Comparison of ENCODE assay signal across 16 cellular contexts in the genomic region with DNA sequence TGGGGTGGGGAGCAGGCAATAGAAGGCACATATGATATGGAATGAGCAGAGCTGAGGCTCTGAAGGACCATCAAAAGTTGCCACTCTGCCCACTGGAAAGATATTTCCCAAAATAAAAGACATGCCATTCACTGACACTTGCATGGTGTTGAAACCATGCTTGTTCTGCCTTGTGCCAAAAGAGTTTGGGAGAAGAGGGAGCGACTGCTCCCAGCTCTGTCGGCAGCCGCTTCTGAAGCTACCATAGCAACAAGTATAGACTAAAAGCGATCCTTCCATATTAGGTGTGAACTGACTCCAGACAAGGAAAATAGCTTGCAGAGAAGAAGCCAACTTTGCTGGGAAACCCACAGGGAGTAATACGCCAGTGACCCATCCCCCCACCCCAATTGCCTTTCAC.
A peak's percentile ranks its signal among the peaks of the same experiment; 100 is the strongest.
DNase-seq lines count a peak whose midpoint lies in the region; ATAC-seq and TF ChIP-seq lines count a peak whose summit lies in the region.
"Had no signal": no experiment of that assay in that cellular context is flagged by ENCODE, and none has a peak within 500 bp of the region (broad histone marks: within the 10 kb centered on the region; RNA-seq: fewer than 3 reads in every experiment).

No MANE protein-coding gene starts in this region.

- H3K27ac ChIP-seq in right atrium auricular region (no peak overlapping the region), heart right ventricle (no peak overlapping the region), right lobe of liver (peak overlapping the region; percentile 40 to 63 (median 45)), coronary artery (no peak overlapping the region)
- H3K27ac ChIP-seq: C4-2B, HL-60 had no signal

- H3K36me3 ChIP-seq in right atrium auricular region (no peaks in the 10 kb centered on the region), heart right ventricle (no peaks in the 10 kb centered on the region), right lobe of liver (no peaks in the 10 kb centered on the region)

- H3K4me1 ChIP-seq in right atrium auricular region (no peaks in the 10 kb centered on the region), heart right ventricle (peaks cover 0 to 6% (median 0%) of the 10 kb centered on the region in 9 donors), right lobe of liver (peaks cover 0 to 24% (median 10%) of the 10 kb centered on the region in 4 donors)
- H3K4me1 ChIP-seq: Caco-2 had no signal

- H3K27me3 ChIP-seq in right atrium auricular region, result no peaks in the 10 kb centered on the region
- H3K27me3 ChIP-seq in heart right ventricle, result no peaks in the 10 kb centered on the region
- H3K27me3 ChIP-seq in right lobe of liver, result no peaks in the 10 kb centered on the region

- intact Hi-C loops in Right ventricle myocardium inferior (cut with DNase I) (no loop called here), heart right ventricle (cut with DNase I) (no loop called here), right lobe of liver (cut with DNase I) (no loop called here), MCF 10A (cut with micrococcal nuclease) (no loop called here)

- no peaks in the 10 kb centered on the region for H3K36me3 Mint-ChIP-seq in MCF 10A (ENCODE audit: insufficient read depth, unreplicated experiment)

- CTCF ChIA-PET in MCF 10A (lab: Yijun Ruan, JAX), result interaction anchor here (0.6 kb wide), 1 partner anchor 874 kb away, joined by 3 read pairs; no protein-coding TSS in a partner anchor

- H3K9me3 Mint-ChIP-seq in MCF 10A (ENCODE audit: unreplicated experiment), result no peaks in the 10 kb centered on the region

- no peaks in the 10 kb centered on the region for H3K9me3 ChIP-seq in right atrium auricular region
- peaks cover 0 to 5% (median 0%) of the 10 kb centered on the region in 11 donors for H3K9me3 ChIP-seq in heart right ventricle
- no peaks in the 10 kb centered on the region for H3K9me3 ChIP-seq in right lobe of liver
- H3K9me3 ChIP-seq: Caco-2 had no signal

- H3K4me3 ChIP-seq in right atrium auricular region (no peak overlapping the region), heart right ventricle (no peak overlapping the region), right lobe of liver (no peak overlapping the region), coronary artery (no peak overlapping the region)

- H3K27me3 Mint-ChIP-seq in MCF 10A (ENCODE audit: insufficient read depth, unreplicated experiment), result no peaks in the 10 kb centered on the region

- no peak for TF ChIP-seq POLR2A in right lobe of liver (IDR thresholded peaks at IDR 0.05)

- ATAC-seq in Right ventricle myocardium inferior (peak; percentile 90), heart right ventricle (peak; percentile 52 to 98 (median 92)), right lobe of liver (peak; percentile 47 to 75 (median 58))
- ATAC-seq: CD8-positive, alpha-beta T cell; HCT116 had no signal

- H3K4me3 Mint-ChIP-seq in MCF 10A (ENCODE audit: unreplicated experiment), result no peak overlapping the region
- H3K4me3 Mint-ChIP-seq: B cell; CD8-positive, alpha-beta T cell had no signal

- H3K4me1 Mint-ChIP-seq in MCF 10A (ENCODE audit: insufficient read depth, unreplicated experiment), result no peaks in the 10 kb centered on the region
- H3K4me1 Mint-ChIP-seq: B cell had no signal

- no peak for TF ChIP-seq CTCF in right atrium auricular region (IDR thresholded peaks at IDR 0.05)
- TF ChIP-seq CTCF in heart right ventricle (IDR thresholded peaks at IDR 0.05), result no peak
- no peak for TF ChIP-seq CTCF in right lobe of liver (IDR thresholded peaks at IDR 0.05)
- TF ChIP-seq CTCF in coronary artery (IDR thresholded peaks at IDR 0.05), result no peak
- TF ChIP-seq CTCF in MCF 10A (IDR thresholded peaks at IDR 0.05; ENCODE audit: unreplicated experiment), result no peak

- DNase-seq in Right ventricle myocardium inferior (ENCODE audit: missing footprints), result no peak
- no peak for DNase-seq in right atrium auricular region (ENCODE audit: low spot score)
- DNase-seq in DMS 273 (lab: John Stamatoyannopoulos, UW; ENCODE audit: unreplicated experiment), result peak; percentile 47
- DNase-seq in heart right ventricle, result peak; percentile 23 to 32
- no peak for DNase-seq in right lobe of liver
- no peak for DNase-seq in coronary artery (ENCODE audit: low spot score)
- DNase-seq in MCF 10A (ENCODE audit: unreplicated experiment), result no peak
- DNase-seq: 8988T; ACHN; Caco-2; CD8-positive, alpha-beta T cell; IMR-90 had no signal

- no TSS peak for BruUV-seq in MCF 10A (replicated peaks; lab: Mats Ljungman, UMichigan)

- 28 to 37% methylated on average over 5 of the region's 5 CpGs for WGBS in heart right ventricle, 2 donors
- 25% methylated on average over 5 of the region's 5 CpGs for WGBS in right lobe of liver (ENCODE audit: insufficient coverage, low coverage, low lambda C conversion rate, missing lambda C conversion rate)

- H3K27ac Mint-ChIP-seq in MCF 10A (ENCODE audit: low read depth, unreplicated experiment), result no peak overlapping the region
- H3K27ac Mint-ChIP-seq: B cell; CD8-positive, alpha-beta T cell had no signal

- POLR2A ChIA-PET in MCF 10A (lab: Yijun Ruan, JAX), result no interaction called here

Comparison
In these comparisons a context has a peak if more than half of its experiments do, and no peak if none do; other contexts are left out.
1. DNase-seq: peak in DMS 273 (single experiment) and heart right ventricle (2 of 2); none in Right ventricle myocardium inferior (single experiment), right atrium auricular region (single experiment), right lobe of liver (0 of 3), coronary artery (single experiment) and MCF 10A (single experiment).
2. H3K27ac ChIP-seq: peak in right lobe of liver (3 of 3); none in right atrium auricular region (0 of 2), heart right ventricle (0 of 10) and coronary artery (0 of 2).
3. Peak in every context shown above with its lines, with median percentiles within 50 percentile points of each other: ATAC-seq.